21 cellular contexts compared by ENCODE assay signal in the genomic region with DNA sequence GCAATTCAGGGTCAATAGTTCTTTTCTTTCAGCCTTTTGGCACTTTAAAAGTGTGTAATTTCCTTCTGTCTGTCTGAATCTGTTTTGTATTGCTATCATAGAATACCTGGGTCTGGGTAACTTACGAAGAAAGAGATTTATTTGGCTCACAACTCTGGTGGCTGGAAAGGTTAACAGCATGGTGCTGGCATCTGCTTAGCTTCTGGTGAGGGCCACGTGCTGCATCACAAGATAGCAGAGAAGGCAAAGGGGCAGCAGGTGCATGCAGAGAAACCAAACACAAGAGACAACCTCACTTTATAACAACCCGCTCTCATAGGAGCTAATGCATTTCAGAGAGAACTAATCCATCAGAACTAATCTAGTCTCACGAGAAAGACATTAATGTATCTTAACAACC. TPM values are rescaled to one million over a fixed set of nuclear protein-coding genes. Genes with fewer than 3 reads are reported as not detected.
"Had no signal": no experiment of that assay in that cellular context is flagged by ENCODE, and none has a peak within 500 bp of the region (broad histone marks: within the 10 kb centered on the region; RNA-seq: fewer than 3 reads in every experiment).

No MANE protein-coding gene starts in this region.

- H3K27me3 ChIP-seq: cardiac muscle cell, esophagus muscularis mucosa, gastroesophageal sphincter, suprapubic skin, transverse colon had no signal

- H3K4me2 ChIP-seq: smooth muscle cell had no signal

- H3K9me3 ChIP-seq: esophagus muscularis mucosa, gastroesophageal sphincter, heart right ventricle, suprapubic skin, transverse colon had no signal

- FAIRE-seq: endothelial cell of umbilical vein had no signal

- H3K4me1 Mint-ChIP-seq: activated CD4-positive, alpha-beta memory T cell treated with anti-CD3 and anti-CD28 coated beads, Interleukin-2, amount 10 ng/mL, durations not matched to agents 7 days and 5 days; activated CD8-positive, alpha-beta memory T cell treated with anti-CD3 and anti-CD28 coated beads, Interleukin-2, amount 10 ng/mL, durations not matched to agents 7 days and 5 days; natural killer cell; stimulated activated naive CD8-positive, alpha-beta T cell treated with anti-CD3 and anti-CD28 coated beads, Interleukin-15, amount 100 ng/mL, for 72 hours had no signal

- H3K4me1 ChIP-seq: esophagus muscularis mucosa, gastroesophageal sphincter, heart right ventricle, suprapubic skin, transverse colon had no signal

- H3K4me3 ChIP-seq: cardiac muscle cell, esophagus muscularis mucosa, gastroesophageal sphincter, heart right ventricle, smooth muscle cell, suprapubic skin, transverse colon had no signal

- H3K9me3 Mint-ChIP-seq: activated CD4-positive, alpha-beta memory T cell treated with anti-CD3 and anti-CD28 coated beads, Interleukin-2, amount 10 ng/mL, durations not matched to agents 7 days and 5 days; dendritic cell treated with granulocyte-macrophage colony-stimulating factor and Interleukin-4, amounts not matched to agents 40 ng/mL and 50 ng/mL, for 4 days; natural killer cell; stimulated activated naive CD8-positive, alpha-beta T cell treated with anti-CD3 and anti-CD28 coated beads, Interleukin-15, amount 100 ng/mL, for 72 hours had no signal

- H3K27ac Mint-ChIP-seq: activated CD4-positive, alpha-beta memory T cell treated with anti-CD3 and anti-CD28 coated beads, Interleukin-2, amount 10 ng/mL, durations not matched to agents 7 days and 5 days; activated CD8-positive, alpha-beta memory T cell treated with anti-CD3 and anti-CD28 coated beads, Interleukin-2, amount 10 ng/mL, durations not matched to agents 7 days and 5 days; activated naive CD8-positive, alpha-beta T cell; dendritic cell treated with granulocyte-macrophage colony-stimulating factor and Interleukin-4, amounts not matched to agents 40 ng/mL and 50 ng/mL, for 4 days; natural killer cell; stimulated activated naive CD8-positive, alpha-beta T cell treated with anti-CD3 and anti-CD28 coated beads, Interleukin-15, amount 100 ng/mL, for 72 hours had no signal

- H3K27ac ChIP-seq: cardiac muscle cell, esophagus muscularis mucosa, gastroesophageal sphincter, heart right ventricle, suprapubic skin, transverse colon had no signal

- H3K4me3 Mint-ChIP-seq: activated CD4-positive, alpha-beta memory T cell treated with anti-CD3 and anti-CD28 coated beads, Interleukin-2, amount 10 ng/mL, durations not matched to agents 7 days and 5 days; activated CD8-positive, alpha-beta memory T cell treated with anti-CD3 and anti-CD28 coated beads, Interleukin-2, amount 10 ng/mL, durations not matched to agents 7 days and 5 days; activated naive CD8-positive, alpha-beta T cell; dendritic cell treated with granulocyte-macrophage colony-stimulating factor and Interleukin-4, amounts not matched to agents 40 ng/mL and 50 ng/mL, for 4 days; natural killer cell; stimulated activated naive CD8-positive, alpha-beta T cell treated with anti-CD3 and anti-CD28 coated beads, Interleukin-15, amount 100 ng/mL, for 72 hours had no signal

- DNase-seq: activated CD4-positive, alpha-beta memory T cell treated with anti-CD3 and anti-CD28 coated beads, Interleukin-2, amount 10 ng/mL, durations not matched to agents 7 days and 5 days; activated CD4-positive, alpha-beta T cell treated with anti-CD3 and anti-CD28 coated beads for 48 hours; activated CD4-positive, CD25-positive, alpha-beta regulatory T cell; activated CD8-positive, alpha-beta memory T cell treated with anti-CD3 and anti-CD28 coated beads, Interleukin-2, amount 10 ng/mL, durations not matched to agents 7 days and 5 days; effector CD8-positive, alpha-beta T cell; heart right ventricle; mesendoderm; natural killer cell; stimulated activated CD4-positive, alpha-beta T cell treated with anti-CD3 and anti-CD28 coated beads, Interleukin-4, amount 100 ng/mL, for 1 hour; stimulated activated naive CD8-positive, alpha-beta T cell treated with anti-CD3 and anti-CD28 coated beads, Interleukin-15, amount 100 ng/mL, for 72 hours; transverse colon had no signal

- H3K36me3 ChIP-seq: cardiac muscle cell, esophagus muscularis mucosa, gastroesophageal sphincter, heart right ventricle, suprapubic skin, transverse colon had no signal

- ATAC-seq: activated CD8-positive, alpha-beta memory T cell treated with anti-CD3 and anti-CD28 coated beads, Interleukin-2, amount 10 ng/mL, durations not matched to agents 7 days and 5 days; gastroesophageal sphincter; heart right ventricle; natural killer cell; sciatic nerve; stimulated activated naive CD8-positive, alpha-beta T cell treated with anti-CD3 and anti-CD28 coated beads, Interleukin-15, amount 100 ng/mL, for 72 hours had no signal

- H3K36me3 Mint-ChIP-seq: activated CD8-positive, alpha-beta memory T cell treated with anti-CD3 and anti-CD28 coated beads, Interleukin-2, amount 10 ng/mL, durations not matched to agents 7 days and 5 days; activated naive CD8-positive, alpha-beta T cell; natural killer cell had no signal

- H3K27me3 Mint-ChIP-seq: activated CD4-positive, alpha-beta memory T cell treated with anti-CD3 and anti-CD28 coated beads, Interleukin-2, amount 10 ng/mL, durations not matched to agents 7 days and 5 days; activated CD8-positive, alpha-beta memory T cell treated with anti-CD3 and anti-CD28 coated beads, Interleukin-2, amount 10 ng/mL, durations not matched to agents 7 days and 5 days; activated naive CD8-positive, alpha-beta T cell; dendritic cell treated with granulocyte-macrophage colony-stimulating factor and Interleukin-4, amounts not matched to agents 40 ng/mL and 50 ng/mL, for 4 days; stimulated activated naive CD8-positive, alpha-beta T cell treated with anti-CD3 and anti-CD28 coated beads, Interleukin-15, amount 100 ng/mL, for 72 hours had no signal

RNA-seq across cellular contexts. Expression of gene RGN, which starts 18.8 kb away (rescaled TPM):
- total RNA-seq: activated CD4-positive, alpha-beta memory T cell treated with anti-CD3 and anti-CD28 coated beads, Interleukin-2, amount 10 ng/mL, durations not matched to agents 7 days and 5 days; activated CD8-positive, alpha-beta memory T cell treated with anti-CD3 and anti-CD28 coated beads, Interleukin-2, amount 10 ng/mL, durations not matched to agents 7 days and 5 days; chondrocyte; natural killer cell had no signal
